In genomic region chr1:193979219-193979618, GRCh38 we compare ENCODE assay signal across 12 cellular contexts.
A peak's percentile ranks its signal among the peaks of the same experiment; 100 is the strongest.
DNase-seq lines count a peak whose midpoint lies in the region; ATAC-seq and TF ChIP-seq lines count a peak whose summit lies in the region.
"Had no signal": no experiment of that assay in that cellular context is flagged by ENCODE, and none has a peak within 500 bp of the region (broad histone marks: within the 10 kb centered on the region; RNA-seq: fewer than 3 reads in every experiment).

No MANE protein-coding gene starts in this region.

- H3K4me3 ChIP-seq in choroid plexus epithelial cell (ENCODE audit: low read depth, low read length) (no peak overlapping the region), osteoblast (ENCODE audit: insufficient read depth, low read length) (no peak overlapping the region), H7 (ENCODE audit: insufficient read depth, low read depth, low read length) (no peak overlapping the region)
- H3K4me3 ChIP-seq: BLaER1 treated with 17β-estradiol and CSF1 and Interleukin-3, amounts not matched to agents 10 nM and 100 nM had no signal

- DNase-seq in NCI-H748 (lab: John Stamatoyannopoulos, UW; ENCODE audit: unreplicated experiment) (peak; percentile 15), NCI-H748 treated with DMSO at 0.1 percent for 48 hours (lab: John Stamatoyannopoulos, UW) (no peak), choroid plexus epithelial cell (ENCODE audit: low read depth) (peak; percentile 2), myocyte (ENCODE audit: low read depth) (peak; percentile 28), osteoblast (ENCODE audit: insufficient read length, low spot score, missing footprints) (peak; percentile 29), posterior vena cava (ENCODE audit: low spot score) (no peak), H7 (no peak)
- DNase-seq: ACHN; CD4-positive, CD25-positive, alpha-beta regulatory T cell; DMS 273 treated with DMSO at 0.1 percent for 48 hours had no signal

- H4K20me1 ChIP-seq in osteoblast (ENCODE audit: insufficient read depth, low read length) = no peaks in the 10 kb centered on the region
- H4K20me1 ChIP-seq: BLaER1 treated with 17β-estradiol and CSF1 and Interleukin-3, amounts not matched to agents 10 nM and 100 nM had no signal

- H3K27me3 ChIP-seq in osteoblast (ENCODE audit: insufficient read depth, low read length) = no peaks in the 10 kb centered on the region
- H3K27me3 ChIP-seq in H7 (ENCODE audit: control insufficient read depth, insufficient read depth, low read length) = no peaks in the 10 kb centered on the region
- H3K27me3 ChIP-seq: BLaER1 treated with 17β-estradiol and CSF1 and Interleukin-3, amounts not matched to agents 10 nM and 100 nM had no signal

- intact Hi-C loops in posterior vena cava (cut with DNase I) = no loop called here

- no peak for TF ChIP-seq CTCF in choroid plexus epithelial cell (conservative IDR thresholded peaks at IDR 0.05; ENCODE audit: low read depth, low read length)
- TF ChIP-seq CTCF in osteoblast (IDR thresholded peaks at IDR 0.05; ENCODE audit: extremely low read depth, low read depth, low read length) = no peak

- no peak overlapping the region for H3K27ac ChIP-seq in osteoblast (ENCODE audit: low read depth, low read length)
- H3K27ac ChIP-seq: BLaER1 treated with 17β-estradiol and CSF1 and Interleukin-3, amounts not matched to agents 10 nM and 100 nM had no signal

- H2AFZ ChIP-seq in osteoblast (ENCODE audit: low read length) = no peak overlapping the region

- H3K36me3 ChIP-seq in osteoblast (ENCODE audit: insufficient read depth, low read length) (no peaks in the 10 kb centered on the region), H7 (replicated peaks; ENCODE audit: control insufficient read depth, insufficient read depth, low read length) (no peaks in the 10 kb centered on the region)
- H3K36me3 ChIP-seq: BLaER1 treated with 17β-estradiol and CSF1 and Interleukin-3, amounts not matched to agents 10 nM and 100 nM had no signal

- no peak overlapping the region for H3K4me2 ChIP-seq in osteoblast (ENCODE audit: insufficient read depth, low read length)
- H3K4me2 ChIP-seq: BLaER1 treated with 17β-estradiol and CSF1 and Interleukin-3, amounts not matched to agents 10 nM and 100 nM had no signal

- H3K79me2 ChIP-seq in osteoblast (ENCODE audit: insufficient read depth, low read length) = no peaks in the 10 kb centered on the region

- ATAC-seq in activated CD4-positive, CD25-positive, alpha-beta regulatory T cell treated with anti-CD3 and anti-CD28 coated beads, Interleukin-2, amount 50 U/mL, for 24 hours = no peak

- H3K9me3 ChIP-seq in osteoblast (ENCODE audit: low read depth, low read length) = no peaks in the 10 kb centered on the region
- H3K9me3 ChIP-seq: BLaER1 treated with 17β-estradiol and CSF1 and Interleukin-3, amounts not matched to agents 10 nM and 100 nM had no signal

- no peaks in the 10 kb centered on the region for H3K4me1 ChIP-seq in osteoblast (ENCODE audit: insufficient read depth, low read length)
- H3K4me1 ChIP-seq: BLaER1 treated with 17β-estradiol and CSF1 and Interleukin-3, amounts not matched to agents 10 nM and 100 nM had no signal

Comparison
In these comparisons a context has a peak if more than half of its experiments do, and no peak if none do; other contexts are left out.
1. DNase-seq: peak in NCI-H748 (single experiment), choroid plexus epithelial cell (single experiment), myocyte (single experiment) and osteoblast (single experiment); none in NCI-H748 treated with DMSO at 0.1 percent for 48 hours (single experiment), posterior vena cava (single experiment) and H7 (single experiment).